ENCODE assay signal across 28 cellular contexts in the genomic region with DNA sequence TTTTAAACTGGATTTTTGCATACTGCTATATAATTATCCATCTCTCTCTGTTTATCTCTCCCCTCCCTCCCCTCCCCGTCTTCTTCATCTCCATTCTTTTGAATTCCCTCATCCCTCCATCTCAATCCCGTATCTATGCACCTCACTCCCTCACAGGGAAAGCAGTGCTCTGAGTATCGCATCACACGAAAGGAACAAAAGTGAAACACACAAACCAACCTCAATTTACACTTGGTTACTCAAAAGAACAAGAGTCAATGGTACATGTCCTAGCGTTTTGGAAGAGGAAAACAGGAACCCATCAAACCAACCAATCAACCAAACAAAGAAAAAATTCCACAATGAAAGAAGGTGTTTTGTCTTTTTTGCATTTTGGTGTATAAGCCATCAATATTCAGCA.
"Had no signal": no experiment of that assay in that cellular context is flagged by ENCODE, and none has a peak within 500 bp of the region (broad histone marks: within the 10 kb centered on the region; RNA-seq: fewer than 3 reads in every experiment).

No MANE protein-coding gene starts in this region.

- H3K27me3 ChIP-seq: brain microvascular endothelial cell had no signal

- H3K4me3 Mint-ChIP-seq: activated CD4-positive, alpha-beta T cell treated with anti-CD3 and anti-CD28 coated beads, Interleukin-2, amount 10 ng/mL, durations not matched to agents 24 days and 14 days; activated CD8-positive, alpha-beta T cell treated with anti-CD3 and anti-CD28 coated beads for 36 hours; activated naive CD8-positive, alpha-beta T cell treated with anti-CD3 and anti-CD28 coated beads for 36 hours; activated T-cell treated with anti-CD3 and anti-CD28 coated beads, Interleukin-2, amount 50 U/mL, for 72 hours; activated T-helper 17 cell treated with anti-CD3 and anti-CD28 coated beads, Interleukin-2, amount 50 U/mL, for 72 hours had no signal

- H3K9me3 Mint-ChIP-seq: activated CD8-positive, alpha-beta T cell treated with anti-CD3 and anti-CD28 coated beads for 36 hours; activated T-helper 17 cell treated with anti-CD3 and anti-CD28 coated beads, Interleukin-2, amount 50 U/mL, for 72 hours had no signal

- H3K36me3 ChIP-seq: brain microvascular endothelial cell, MG63, WERI-Rb-1 had no signal

- H3K4me3 ChIP-seq: MG63 had no signal

- H3K4me1 Mint-ChIP-seq: activated CD4-positive, alpha-beta T cell treated with anti-CD3 and anti-CD28 coated beads, Interleukin-2, amount 10 ng/mL, durations not matched to agents 24 days and 14 days; activated T-helper 17 cell treated with anti-CD3 and anti-CD28 coated beads, Interleukin-2, amount 50 U/mL, for 72 hours had no signal

- DNase-seq: activated CD4-positive, alpha-beta T cell treated with anti-CD3 and anti-CD28 coated beads, Interleukin-2, amount 10 ng/mL, durations not matched to agents 24 days and 14 days; activated CD4-positive, alpha-beta T cell treated with anti-CD3 and anti-CD28 coated beads, Interleukin-2, amount 50 U/mL, for 4 hours; activated CD8-positive, alpha-beta T cell treated with anti-CD3 and anti-CD28 coated beads for 36 hours; activated effector memory CD4-positive, alpha-beta T cell treated with anti-CD3 and anti-CD28 coated beads, Interleukin-2, amount 50 U/mL, for 16 hours; activated naive CD4-positive, alpha-beta T cell; activated naive CD4-positive, alpha-beta T cell treated with anti-CD3 and anti-CD28 coated beads, Interleukin-2, amount 50 U/mL, for 16 hours; activated naive CD8-positive, alpha-beta T cell treated with anti-CD3 and anti-CD28 coated beads for 36 hours; activated T-cell treated with anti-CD3 and anti-CD28 coated beads, Interleukin-2, amount 50 U/mL, for 1 hour; activated T-cell treated with anti-CD3 and anti-CD28 coated beads, Interleukin-2, amount 50 U/mL, for 72 hours; amniotic stem cell; aorta; brain microvascular endothelial cell; central memory CD4-positive, alpha-beta T cell; MG63; NCI-H1048; NCI-H1105 treated with DMSO at 0.1 percent for 48 hours; NCI-H1436; NCI-H1694; NCI-H1930; NCI-H2081 treated with DMSO at 0.1 percent for 48 hours; NCI-H345; NCI-H524 treated with DMSO at 0.1 percent for 48 hours; OCI-M1; Right ventricle myocardium superior; T1000; WERI-Rb-1 had no signal

- H3K27ac Mint-ChIP-seq: activated CD4-positive, alpha-beta T cell treated with anti-CD3 and anti-CD28 coated beads, Interleukin-2, amount 10 ng/mL, durations not matched to agents 24 days and 14 days; activated CD8-positive, alpha-beta T cell treated with anti-CD3 and anti-CD28 coated beads for 36 hours; activated naive CD8-positive, alpha-beta T cell treated with anti-CD3 and anti-CD28 coated beads for 36 hours; activated T-cell treated with anti-CD3 and anti-CD28 coated beads, Interleukin-2, amount 50 U/mL, for 72 hours; activated T-helper 17 cell treated with anti-CD3 and anti-CD28 coated beads, Interleukin-2, amount 50 U/mL, for 72 hours had no signal

- H3K9me3 ChIP-seq: MG63 had no signal

- H3K27ac ChIP-seq: brain microvascular endothelial cell, WERI-Rb-1 had no signal

- FAIRE-seq: colon had no signal

- ATAC-seq: activated CD8-positive, alpha-beta T cell treated with anti-CD3 and anti-CD28 coated beads for 36 hours; activated T-cell treated with anti-CD3 and anti-CD28 coated beads, Interleukin-2, amount 50 U/mL, for 72 hours; activated T-helper 17 cell treated with anti-CD3 and anti-CD28 coated beads, Interleukin-2, amount 50 U/mL, for 72 hours had no signal
